15 cellular contexts compared by ENCODE assay signal in genomic region chr12:122819209-122819805, GRCh38. TPM values are rescaled to one million over a fixed set of nuclear protein-coding genes. Genes with fewer than 3 reads are reported as not detected.
DNase-seq lines count a peak whose midpoint lies in the region; ATAC-seq, FAIRE-seq and TF ChIP-seq lines count a peak whose summit lies in the region.
"Had no signal": no experiment of that assay in that cellular context is flagged by ENCODE, and none has a peak within 500 bp of the region (broad histone marks: within the 10 kb centered on the region; RNA-seq: fewer than 3 reads in every experiment).

No MANE protein-coding gene starts in this region.

- no peak overlapping the region for H3K4me3 Mint-ChIP-seq in brain
- no peak overlapping the region for H3K4me3 Mint-ChIP-seq in activated CD4-positive, alpha-beta T cell treated with anti-CD3 and anti-CD28 coated beads for 36 hours
- H3K4me3 Mint-ChIP-seq: CD8-positive, alpha-beta memory T cell; H9 had no signal

- no peaks in the 10 kb centered on the region for H3K27me3 Mint-ChIP-seq in brain
- H3K27me3 Mint-ChIP-seq in activated CD4-positive, alpha-beta T cell treated with anti-CD3 and anti-CD28 coated beads for 36 hours, result no peaks in the 10 kb centered on the region

- no peaks in the 10 kb centered on the region for H3K9me3 ChIP-seq in HEK293 (ENCODE audit: control insufficient read depth, insufficient read depth, low read depth, low read length)
- H3K9me3 ChIP-seq: BE2C had no signal

- no peak overlapping the region for H3K4me3 ChIP-seq in HEK293 (ENCODE audit: low read depth, low read length)

- H3K4me1 ChIP-seq in HEK293 (ENCODE audit: control insufficient read depth, insufficient read depth, low read length), result no peaks in the 10 kb centered on the region
- H3K4me1 ChIP-seq: BE2C had no signal

- peaks cover 10% of the 10 kb centered on the region for H3K4me1 Mint-ChIP-seq in brain
- no peaks in the 10 kb centered on the region for H3K4me1 Mint-ChIP-seq in activated CD4-positive, alpha-beta T cell treated with anti-CD3 and anti-CD28 coated beads for 36 hours
- H3K4me1 Mint-ChIP-seq: CD8-positive, alpha-beta memory T cell; H9 had no signal

- no peaks in the 10 kb centered on the region for H3K36me3 ChIP-seq in HEK293 (ENCODE audit: control insufficient read depth in 2 of 2, insufficient read depth in 1 of 2, low read length in 2 of 2)
- H3K36me3 ChIP-seq: BE2C had no signal

- no peak overlapping the region for H3K27ac ChIP-seq in HEK293 (ENCODE audit: extremely low read depth, low read depth, low read length)

- no peak for ATAC-seq in activated CD4-positive, alpha-beta T cell treated with anti-CD3 and anti-CD28 coated beads for 36 hours
- ATAC-seq in HG03354 (IDR thresholded peaks at IDR 0.05; ENCODE audit: poor library complexity, severe bottlenecking, unreplicated experiment), result no peak

- CTCF ChIA-PET in HEK293 (lab: Yijun Ruan, JAX), result no interaction called here
- CTCF ChIA-PET in activated CD4-positive, alpha-beta T cell treated with anti-CD3 and anti-CD28 coated beads for 36 hours (lab: Charles Lee), result no interaction called here

- H3K36me3 Mint-ChIP-seq in brain, result peaks cover 12% of the 10 kb centered on the region
- H3K36me3 Mint-ChIP-seq in activated CD4-positive, alpha-beta T cell treated with anti-CD3 and anti-CD28 coated beads for 36 hours (ENCODE audit: low read depth), result no peaks in the 10 kb centered on the region
- H3K36me3 Mint-ChIP-seq: CD8-positive, alpha-beta memory T cell had no signal

- H3K27ac Mint-ChIP-seq in brain, result peak overlapping the region in 4 of 5 experiments; percentile 50 to 88 (median 74)
- no peak overlapping the region for H3K27ac Mint-ChIP-seq in activated CD4-positive, alpha-beta T cell treated with anti-CD3 and anti-CD28 coated beads for 36 hours
- H3K27ac Mint-ChIP-seq: CD8-positive, alpha-beta memory T cell; H9 had no signal

- POLR2A ChIA-PET in HEK293 (lab: Yijun Ruan, JAX), result no interaction called here
- POLR2A ChIA-PET in activated CD4-positive, alpha-beta T cell treated with anti-CD3 and anti-CD28 coated beads for 36 hours (lab: Charles Lee), result no interaction called here

- FAIRE-seq in islet of Langerhans (lab: Jason Lieb, UNC), result peak; percentile 61

- DNase-seq in CD1c-positive myeloid dendritic cell (ENCODE audit: extremely low spot score) (peak; percentile 84), SHP77 (lab: John Stamatoyannopoulos, UW) (no peak), SHP77 treated with DMSO at 0.1 percent for 48 hours (lab: John Stamatoyannopoulos, UW) (no peak)
- no peak for DNase-seq in activated CD4-positive, alpha-beta T cell treated with anti-CD3 and anti-CD28 coated beads for 36 hours
- DNase-seq: BE2C; CD8-positive, alpha-beta memory T cell; H9; IMR-90; NCI-H1417; NCI-H2081 treated with DMSO at 0.1 percent for 48 hours; NCI-H345 had no signal

- intact Hi-C loops in activated CD4-positive, alpha-beta T cell treated with anti-CD3 and anti-CD28 coated beads for 36 hours (cut with DNase I, micrococcal nuclease), result no loop called here

- no peaks in the 10 kb centered on the region for H3K9me3 Mint-ChIP-seq in brain
- H3K9me3 Mint-ChIP-seq in activated CD4-positive, alpha-beta T cell treated with anti-CD3 and anti-CD28 coated beads for 36 hours (ENCODE audit: low read depth), result no peaks in the 10 kb centered on the region
- H3K9me3 Mint-ChIP-seq: CD8-positive, alpha-beta memory T cell; H9 had no signal

- TF ChIP-seq CTCF in HEK293 (tag by site-specific recombination; IDR thresholded peaks at IDR 0.05) (no peak), brain (conservative IDR thresholded peaks at IDR 0.05) (no peak)

TF ChIP-seq in HEK293, 187 proteins besides CTCF, POLR2A, EP300 and RAD21:
- peak; percentile 25; the same call in 1 of the 2 replicates for TF ChIP-seq ZFHX2 (tag by site-specific recombination; conservative IDR thresholded peaks at IDR 0.05)
- no peak for TF ChIP-seq ZNF423 (tag by site-specific recombination; IDR thresholded peaks at IDR 0.05)
- 0 out of 2 replicates have a peak, but pooled peaks have one; percentile 26 for TF ChIP-seq EGR2 (tag by site-specific recombination; IDR thresholded peaks at IDR 0.05; ENCODE audit: low read depth)
- TF ChIP-seq ZNF555 (tag by site-specific recombination; conservative IDR thresholded peaks at IDR 0.05), result no peak

RNA-seq across cellular contexts. Expression of gene HIP1R, which starts 15.9 kb away (rescaled TPM):
- 66.9 TPM for polyA plus RNA-seq in brain (ENCODE audit: insufficient read depth, low read depth, low replicate concordance)
- 10 to 100 TPM; 17.1 to 20.9 TPM for total RNA-seq in activated CD4-positive, alpha-beta T cell treated with anti-CD3 and anti-CD28 coated beads for 36 hours

RNA-seq across cellular contexts. Expression of gene CCDC62, which starts 44.9 kb away (rescaled TPM):
- 0.27 TPM for polyA plus RNA-seq in brain (ENCODE audit: insufficient read depth, low read depth, low replicate concordance)
- total RNA-seq in activated CD4-positive, alpha-beta T cell treated with anti-CD3 and anti-CD28 coated beads for 36 hours, result 1 to 10 TPM in 1 of 2 experiments, under 1 TPM in 1; 0.63 to 1.3 TPM
